In the genomic region with DNA sequence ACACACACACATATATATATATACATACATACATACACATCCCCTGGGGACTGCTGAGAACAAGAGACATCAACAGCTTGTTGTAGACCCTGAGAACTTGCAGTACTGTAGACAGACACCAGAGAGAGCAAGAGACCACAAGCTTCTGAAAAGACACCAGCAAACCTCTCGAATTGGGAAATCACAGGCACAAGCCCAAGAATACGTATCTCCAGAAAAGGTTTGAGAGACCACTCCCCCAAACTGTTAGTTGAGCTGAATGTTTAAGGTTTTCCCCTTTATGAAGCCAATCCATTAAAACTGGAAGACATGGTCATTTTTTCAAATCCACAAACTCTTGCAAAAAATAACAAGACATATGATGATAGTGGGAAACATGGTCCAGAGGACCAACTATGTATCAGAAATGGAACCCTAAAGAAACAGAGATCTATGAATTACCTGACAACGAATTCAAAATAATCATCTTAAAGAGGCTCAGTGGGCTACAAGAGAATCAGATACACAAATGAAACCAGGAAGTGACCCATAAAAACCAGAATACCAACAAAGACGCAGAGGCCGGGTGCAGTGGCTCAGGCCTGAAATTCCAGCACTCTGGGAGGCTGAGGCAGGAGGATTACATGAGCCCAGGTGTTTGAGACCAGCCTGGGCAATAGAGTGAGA, we compare ENCODE assay signal across 7 cellular contexts. TPM values are rescaled to one million over a fixed set of nuclear protein-coding genes. Genes with fewer than 3 reads are reported as not detected.
DNase-seq lines count a peak whose midpoint lies in the region; ATAC-seq and TF ChIP-seq lines count a peak whose summit lies in the region.

No MANE protein-coding gene starts in this region.

- TF ChIP-seq CTCF in Peyer's patch (IDR thresholded peaks at IDR 0.05) (peak; percentile 36 to 98 (median 92)), gastrocnemius medialis (IDR thresholded peaks at IDR 0.05 in 4 of 5, conservative IDR thresholded peaks at IDR 0.05 in 1 of 5) (peak; percentile 55 to 80 (median 75))

- H3K4me1 ChIP-seq in Peyer's patch (no peaks in the 10 kb centered on the region), gastrocnemius medialis (no peaks in the 10 kb centered on the region)

- H3K4me3 ChIP-seq in Peyer's patch (no peak overlapping the region), gastrocnemius medialis (no peak overlapping the region)

- in situ Hi-C loops in G401 (cut with HindIII; ENCODE audit: low sequenced_read_pairs), result loop anchor here (25.0 kb wide), 1 partner anchor 149 kb away; no protein-coding TSS in a partner anchor
- in situ Hi-C loops in gastrocnemius medialis (cut with MboI; ENCODE audit: low sequenced_read_pairs in 4 of 4), result loop anchor here in 2 of 4 donors (5.0 kb wide), 2 partner anchors 159 to 164 kb away; no protein-coding TSS in a partner anchor

- ATAC-seq in gastrocnemius medialis (peak; percentile 44 to 75), HG03521 (IDR thresholded peaks at IDR 0.05; ENCODE audit: unreplicated experiment) (no peak)

- TF ChIP-seq POLR2A in Peyer's patch (IDR thresholded peaks at IDR 0.05), result no peak
- no peak for TF ChIP-seq POLR2A in gastrocnemius medialis (IDR thresholded peaks at IDR 0.05)

- no peaks in the 10 kb centered on the region for H3K9me3 ChIP-seq in Peyer's patch
- no peaks in the 10 kb centered on the region for H3K9me3 ChIP-seq in gastrocnemius medialis

- no peak overlapping the region for H3K27ac ChIP-seq in Peyer's patch
- H3K27ac ChIP-seq in gastrocnemius medialis, result no peak overlapping the region

- H3K27me3 ChIP-seq in Peyer's patch (no peaks in the 10 kb centered on the region), gastrocnemius medialis (no peaks in the 10 kb centered on the region)

- DNase-seq in G401 (ENCODE audit: low spot score), result peak; percentile 62
- peak; percentile 76 for DNase-seq in LHCN-M2 (ENCODE audit: low read depth)
- peak in 2 of 3 donors; percentile 50 to 81 for DNase-seq in Peyer's patch
- DNase-seq in astrocyte of the hippocampus (ENCODE audit: low read depth, low spot score), result peak; percentile 86
- DNase-seq in hippocampal formation (lab: John Stamatoyannopoulos, UW), result peak; percentile 19 to 49
- DNase-seq in gastrocnemius medialis, result no peak

- intact Hi-C loops in gastrocnemius medialis (cut with DNase I; ENCODE audit: low total_unique reads), result loop anchor here (1.0 kb wide), 1 partner anchor 160 kb away; no protein-coding TSS in a partner anchor

- H3K36me3 ChIP-seq in Peyer's patch (no peaks in the 10 kb centered on the region), gastrocnemius medialis (no peaks in the 10 kb centered on the region)

RNA-seq across cellular contexts. Expression of a gene that starts 45.1 kb away (rescaled TPM):
- total RNA-seq in G401 (2014; rRNA removed; shearing (Covaris generic)), result 51.9 and 70.1 TPM in 2 replicates
- total RNA-seq in LHCN-M2 (2014; rRNA removed), result 244 and 317 TPM in 2 replicates
- 157 TPM for polyA plus RNA-seq in LHCN-M2 (2012)
- 10 to 100 TPM; 15.7 to 35.7 (median 32.3) TPM for total RNA-seq in Peyer's patch
- 10 to 100 TPM in 2 of 4 donors, 1 to 10 TPM in 2; 6.3 to 16.1 (median 9.4) TPM for total RNA-seq in gastrocnemius medialis

Comparison
In these comparisons a context has a peak if more than half of its experiments do, and no peak if none do; other contexts are left out.
1. DNase-seq: peak in G401 (single experiment), LHCN-M2 (single experiment), Peyer's patch (2 of 3), astrocyte of the hippocampus (single experiment) and hippocampal formation (2 of 2); none in gastrocnemius medialis (0 of 2).